ENCODE assay signal across 10 cellular contexts in genomic region chr1:159869173-159869572, GRCh38. TPM values are rescaled to one million over a fixed set of nuclear protein-coding genes. Genes with fewer than 3 reads are reported as not detected.
DNase-seq lines count a peak whose midpoint lies in the region; ATAC-seq lines count a peak whose summit lies in the region.
"Had no signal": no experiment of that assay in that cellular context is flagged by ENCODE, and none has a peak within 500 bp of the region (broad histone marks: within the 10 kb centered on the region; RNA-seq: fewer than 3 reads in every experiment).

No MANE protein-coding gene starts in this region.

- peaks cover 12% of the 10 kb centered on the region for H3K4me1 Mint-ChIP-seq in activated naive CD8-positive, alpha-beta T cell treated with anti-CD3 and anti-CD28 coated beads, Interleukin-2, amount 50 U/mL, for 24 hours

- ATAC-seq in activated naive CD8-positive, alpha-beta T cell treated with anti-CD3 and anti-CD28 coated beads, Interleukin-2, amount 50 U/mL, for 24 hours: peak; percentile 88
- ATAC-seq: mucosa of descending colon had no signal

- H3K4me3 Mint-ChIP-seq in activated naive CD8-positive, alpha-beta T cell treated with anti-CD3 and anti-CD28 coated beads, Interleukin-2, amount 50 U/mL, for 24 hours: no peak overlapping the region

- DNase-seq in DMS 273 (lab: John Stamatoyannopoulos, UW; ENCODE audit: unreplicated experiment) (peak; percentile 57), DMS 273 treated with DMSO at 0.1 percent for 48 hours (lab: John Stamatoyannopoulos, UW) (no peak), LoVo (ENCODE audit: low spot score) (peak; percentile 41), myocyte (ENCODE audit: low read depth) (peak; percentile 53), NCI-H524 (lab: John Stamatoyannopoulos, UW) (no peak), NCI-H1092 treated with DMSO at 0.1 percent for 48 hours (lab: John Stamatoyannopoulos, UW) (no peak), HuH-7 (ENCODE audit: low spot score) (no peak)
- DNase-seq in activated naive CD8-positive, alpha-beta T cell treated with anti-CD3 and anti-CD28 coated beads, Interleukin-2, amount 50 U/mL, for 24 hours: peak; percentile 35
- DNase-seq: mucosa of descending colon, NCI-H526 treated with DMSO at 0.1 percent for 48 hours had no signal

- no peak overlapping the region for H3K27ac Mint-ChIP-seq in activated naive CD8-positive, alpha-beta T cell treated with anti-CD3 and anti-CD28 coated beads, Interleukin-2, amount 50 U/mL, for 24 hours

- peaks cover 6% of the 10 kb centered on the region for H3K27me3 Mint-ChIP-seq in activated naive CD8-positive, alpha-beta T cell treated with anti-CD3 and anti-CD28 coated beads, Interleukin-2, amount 50 U/mL, for 24 hours

- H3K9me3 Mint-ChIP-seq in activated naive CD8-positive, alpha-beta T cell treated with anti-CD3 and anti-CD28 coated beads, Interleukin-2, amount 50 U/mL, for 24 hours: no peaks in the 10 kb centered on the region

- no peaks in the 10 kb centered on the region for H3K36me3 Mint-ChIP-seq in activated naive CD8-positive, alpha-beta T cell treated with anti-CD3 and anti-CD28 coated beads, Interleukin-2, amount 50 U/mL, for 24 hours (ENCODE audit: low read depth)

RNA-seq across cellular contexts. Expression of gene VSIG8, which starts 6.7 kb away (rescaled TPM):
- not detected in 2 replicates for total RNA-seq in myocyte
- polyA plus RNA-seq in myocyte (2012): not detected
- total RNA-seq: mucosa of descending colon had no signal

RNA-seq across cellular contexts. Expression of gene CFAP45, which starts 30.8 kb away (rescaled TPM):
- total RNA-seq in myocyte: not detected in 2 replicates
- 0.47 TPM for polyA plus RNA-seq in myocyte (2012)

RNA-seq across cellular contexts. Expression of gene SLAMF8, which starts 42.5 kb away (rescaled TPM):
- 0.05 TPM in 2 replicates for total RNA-seq in myocyte
- polyA plus RNA-seq in myocyte (2012): 0.21 TPM

RNA-seq across cellular contexts. Expression of gene TAGLN2, which starts 56.1 kb away (rescaled TPM):
- total RNA-seq in myocyte: 65.1 and 75.5 TPM in 2 replicates
- 325 TPM for polyA plus RNA-seq in myocyte (2012)

Comparison
In these comparisons a context has a peak if more than half of its experiments do, and no peak if none do; other contexts are left out.
1. DNase-seq: peak in DMS 273 (single experiment), LoVo (single experiment), activated naive CD8-positive, alpha-beta T cell treated with anti-CD3 and anti-CD28 coated beads, Interleukin-2, amount 50 U/mL, for 24 hours (single experiment) and myocyte (single experiment); none in DMS 273 treated with DMSO at 0.1 percent for 48 hours (single experiment), NCI-H524 (0 of 2), NCI-H1092 treated with DMSO at 0.1 percent for 48 hours (single experiment) and HuH-7 (single experiment).